In the genomic region with DNA sequence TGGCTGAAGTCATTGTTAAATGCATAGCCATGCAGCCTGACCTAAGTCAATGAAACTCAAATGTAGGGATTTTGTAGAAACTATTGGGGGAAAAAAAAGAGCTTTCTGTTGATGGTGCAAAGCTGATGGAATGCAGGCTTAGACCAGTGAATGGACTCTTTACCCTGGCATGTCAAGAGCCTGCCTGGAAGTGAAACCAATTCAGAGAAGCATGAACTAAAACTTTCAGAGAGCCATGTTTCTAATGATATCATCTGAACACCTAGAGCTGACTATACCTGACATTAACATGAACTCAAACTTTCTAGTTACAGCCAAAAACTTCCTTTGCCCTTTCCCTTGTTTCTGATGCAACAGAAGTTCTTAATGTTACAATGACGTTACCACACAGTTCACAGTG, we compare ENCODE assay signal across 17 cellular contexts.
DNase-seq lines count a peak whose midpoint lies in the region; ATAC-seq and TF ChIP-seq lines count a peak whose summit lies in the region.
"Had no signal": no experiment of that assay in that cellular context is flagged by ENCODE, and none has a peak within 500 bp of the region (broad histone marks: within the 10 kb centered on the region; RNA-seq: fewer than 3 reads in every experiment).

No MANE protein-coding gene starts in this region.

- no peaks in the 10 kb centered on the region for H3K9me3 Mint-ChIP-seq in T-cell
- no peaks in the 10 kb centered on the region for H3K9me3 Mint-ChIP-seq in activated naive CD4-positive, alpha-beta T cell treated with anti-CD3 and anti-CD28 coated beads for 36 hours
- H3K9me3 Mint-ChIP-seq: activated CD4-positive, alpha-beta memory T cell treated with anti-CD3 and anti-CD28 coated beads, Interleukin-2, amount 10 ng/mL, durations not matched to agents 7 days and 5 days; CD8-positive, alpha-beta memory T cell; naive thymus-derived CD4-positive, alpha-beta T cell had no signal

- no peaks in the 10 kb centered on the region for H3K36me3 Mint-ChIP-seq in T-cell
- no peaks in the 10 kb centered on the region for H3K36me3 Mint-ChIP-seq in activated naive CD4-positive, alpha-beta T cell treated with anti-CD3 and anti-CD28 coated beads for 36 hours (ENCODE audit: low read depth)
- H3K36me3 Mint-ChIP-seq: CD8-positive, alpha-beta memory T cell; naive thymus-derived CD4-positive, alpha-beta T cell had no signal

- ATAC-seq in HG03175 (IDR thresholded peaks at IDR 0.05; ENCODE audit: unreplicated experiment) (peak; percentile 52), T-cell (replicated peaks in 1 of 4) (no peak)
- ATAC-seq: A549; naive thymus-derived CD4-positive, alpha-beta T cell had no signal

- intact Hi-C loops in activated naive CD4-positive, alpha-beta T cell treated with anti-CD3 and anti-CD28 coated beads for 36 hours (cut with micrococcal nuclease), result no loop called here

- CTCF ChIA-PET in T-cell (lab: Charles Lee), result no interaction called here
- CTCF ChIA-PET in activated naive CD4-positive, alpha-beta T cell treated with anti-CD3 and anti-CD28 coated beads for 36 hours (lab: Charles Lee), result no interaction called here

- TF ChIP-seq CTCF in 22Rv1 (IDR thresholded peaks at IDR 0.05), result no peak

- peaks cover 0 to 4% of the 10 kb centered on the region in 2 donors for H3K27me3 Mint-ChIP-seq in T-cell
- no peaks in the 10 kb centered on the region for H3K27me3 Mint-ChIP-seq in activated naive CD4-positive, alpha-beta T cell treated with anti-CD3 and anti-CD28 coated beads for 36 hours (ENCODE audit: low read depth)

- H3K4me1 Mint-ChIP-seq in T-cell, result no peaks in the 10 kb centered on the region
- H3K4me1 Mint-ChIP-seq in activated naive CD4-positive, alpha-beta T cell treated with anti-CD3 and anti-CD28 coated beads for 36 hours (ENCODE audit: low read depth), result no peaks in the 10 kb centered on the region
- H3K4me1 Mint-ChIP-seq: CD8-positive, alpha-beta memory T cell had no signal

- no peak overlapping the region for H3K4me3 Mint-ChIP-seq in T-cell
- no peak overlapping the region for H3K4me3 Mint-ChIP-seq in activated naive CD4-positive, alpha-beta T cell treated with anti-CD3 and anti-CD28 coated beads for 36 hours
- H3K4me3 Mint-ChIP-seq: activated CD4-positive, alpha-beta memory T cell treated with anti-CD3 and anti-CD28 coated beads, Interleukin-2, amount 10 ng/mL, durations not matched to agents 7 days and 5 days; CD8-positive, alpha-beta memory T cell; naive thymus-derived CD4-positive, alpha-beta T cell had no signal

- no peak overlapping the region for H3K27ac Mint-ChIP-seq in T-cell
- H3K27ac Mint-ChIP-seq in activated naive CD4-positive, alpha-beta T cell treated with anti-CD3 and anti-CD28 coated beads for 36 hours, result no peak overlapping the region
- H3K27ac Mint-ChIP-seq: activated CD4-positive, alpha-beta memory T cell treated with anti-CD3 and anti-CD28 coated beads, Interleukin-2, amount 10 ng/mL, durations not matched to agents 7 days and 5 days; CD8-positive, alpha-beta memory T cell; naive thymus-derived CD4-positive, alpha-beta T cell had no signal

- peak; percentile 5 for DNase-seq in GM19238 (ENCODE audit: insufficient read length, low spot score)
- DNase-seq in epithelial cell of prostate (ENCODE audit: low read depth, low spot score), result no peak
- DNase-seq in T-cell, result no peak
- no peak for DNase-seq in 8988T
- no peak for DNase-seq in activated naive CD4-positive, alpha-beta T cell treated with anti-CD3 and anti-CD28 coated beads for 36 hours
- DNase-seq in inferior parietal cortex (ENCODE audit: extremely low spot score), result no peak
- DNase-seq: activated CD4-positive, alpha-beta memory T cell treated with anti-CD3 and anti-CD28 coated beads, Interleukin-2, amount 10 ng/mL, durations not matched to agents 7 days and 5 days; CD8-positive, alpha-beta memory T cell; cortex of kidney; hippocampal formation; naive thymus-derived CD4-positive, alpha-beta T cell; NCI-H1105 treated with DMSO at 0.1 percent for 48 hours; NCI-H2227 treated with DMSO at 0.1 percent for 48 hours had no signal

- peak overlapping the region; percentile 98; the same call in 1 of the 2 replicates for H3K27ac ChIP-seq in 22Rv1
- peak overlapping the region; percentile 82 for H3K27ac ChIP-seq in epithelial cell of prostate
- H3K27ac ChIP-seq: tibial nerve had no signal

- POLR2A ChIA-PET in T-cell (lab: Charles Lee), result no interaction called here
